Comparison of ENCODE assay signal across 13 cellular contexts in genomic region chr5:9622891-9623547, GRCh38. TPM values are rescaled to one million over a fixed set of nuclear protein-coding genes. Genes with fewer than 3 reads are reported as not detected.
DNase-seq lines count a peak whose midpoint lies in the region; ATAC-seq lines count a peak whose summit lies in the region.
"Had no signal": no experiment of that assay in that cellular context is flagged by ENCODE, and none has a peak within 500 bp of the region (broad histone marks: within the 10 kb centered on the region; RNA-seq: fewer than 3 reads in every experiment).

No MANE protein-coding gene starts in this region.

- no peak overlapping the region for H3K18ac ChIP-seq in mesendoderm (ENCODE audit: low read length)

- H2BK5ac ChIP-seq in mesendoderm (ENCODE audit: low read length): no peak overlapping the region

- H3K4me3 Mint-ChIP-seq in naive thymus-derived CD8-positive, alpha-beta T cell: no peak overlapping the region
- H3K4me3 Mint-ChIP-seq: stimulated activated effector memory CD8-positive, alpha-beta T cell treated with anti-CD3 and anti-CD28 coated beads, Interleukin-12 subunit alpha, Interleukin-12 subunit beta, amount 100 ng/mL, for 72 hours had no signal

- H3K9ac ChIP-seq in mesendoderm (ENCODE audit: low read length): no peak overlapping the region

- WGBS in mesendoderm (ENCODE audit: extremely low coverage, insufficient coverage, low lambda C conversion rate): no CpG with 5 or more reads among the region's 7 CpGs

- H3K4me1 ChIP-seq in mesendoderm (ENCODE audit: control insufficient read depth, low read depth, low read length): peaks cover 9% of the 10 kb centered on the region

- H3K23ac ChIP-seq in mesendoderm (ENCODE audit: low read length): no peak overlapping the region

- H3K27ac ChIP-seq in mesendoderm (ENCODE audit: low read depth, low read length): no peak overlapping the region

- ATAC-seq in HG02870 (IDR thresholded peaks at IDR 0.05; ENCODE audit: unreplicated experiment): peak; percentile 70
- ATAC-seq in naive thymus-derived CD8-positive, alpha-beta T cell: no peak
- ATAC-seq: stimulated activated effector memory CD8-positive, alpha-beta T cell treated with anti-CD3 and anti-CD28 coated beads, Interleukin-12 subunit alpha, Interleukin-12 subunit beta, amount 100 ng/mL, for 72 hours had no signal

- peaks cover 0 to 27% (median 4%) of the 10 kb centered on the region in 9 donors for H3K9me3 Mint-ChIP-seq in naive thymus-derived CD8-positive, alpha-beta T cell

- no peak overlapping the region for H3K27ac Mint-ChIP-seq in naive thymus-derived CD8-positive, alpha-beta T cell
- H3K27ac Mint-ChIP-seq: stimulated activated effector memory CD8-positive, alpha-beta T cell treated with anti-CD3 and anti-CD28 coated beads, Interleukin-12 subunit alpha, Interleukin-12 subunit beta, amount 100 ng/mL, for 72 hours had no signal

- H3K56ac ChIP-seq in mesendoderm (ENCODE audit: low read length): peak overlapping the region; percentile 30

- no peaks in the 10 kb centered on the region for H3K27me3 ChIP-seq in mesendoderm (ENCODE audit: insufficient read depth, low read length, poor library complexity)
- H3K27me3 ChIP-seq: sigmoid colon had no signal

- H3K79me2 ChIP-seq in mesendoderm (ENCODE audit: control insufficient read depth, insufficient read depth, low read length): no peaks in the 10 kb centered on the region

- POLR2A ChIA-PET in naive thymus-derived CD8-positive, alpha-beta T cell (lab: Charles Lee): no interaction called here

- peak; percentile 94 for DNase-seq in EH (ENCODE audit: low read depth)
- peak; percentile 83 for DNase-seq in astrocyte of the hippocampus (ENCODE audit: low read depth, low spot score)
- DNase-seq in mesendoderm: no peak
- no peak for DNase-seq in NCI-H187 (lab: John Stamatoyannopoulos, UW)
- DNase-seq in NCI-H2029 treated with DMSO at 0.1 percent for 48 hours (lab: John Stamatoyannopoulos, UW): no peak
- DNase-seq in T-helper 9 cell: no peak
- no peak for DNase-seq in naive thymus-derived CD8-positive, alpha-beta T cell
- DNase-seq: DMS53, NCI-H2171, sigmoid colon, T-helper 1 cell had no signal

- no peak overlapping the region for H2AK5ac ChIP-seq in mesendoderm (ENCODE audit: low read length)

- no peak overlapping the region for H2BK15ac ChIP-seq in mesendoderm (replicated peaks; ENCODE audit: low read depth)

- no peak overlapping the region for H3K4me2 ChIP-seq in mesendoderm (ENCODE audit: low read length)

- no peak overlapping the region for H4K8ac ChIP-seq in mesendoderm (ENCODE audit: low read depth, low read length)

- H2BK120ac ChIP-seq in mesendoderm (ENCODE audit: low read depth, low read length): no peak overlapping the region

- H3K36me3 Mint-ChIP-seq in naive thymus-derived CD8-positive, alpha-beta T cell: no peaks in the 10 kb centered on the region
- H3K36me3 Mint-ChIP-seq: stimulated activated effector memory CD8-positive, alpha-beta T cell treated with anti-CD3 and anti-CD28 coated beads, Interleukin-12 subunit alpha, Interleukin-12 subunit beta, amount 100 ng/mL, for 72 hours had no signal

- no peaks in the 10 kb centered on the region for H3K79me1 ChIP-seq in mesendoderm (ENCODE audit: low read length)

- H4K5ac ChIP-seq in mesendoderm (ENCODE audit: low read length): no peak overlapping the region

- H3K4me3 ChIP-seq in mesendoderm (ENCODE audit: low read length): no peak overlapping the region
- H3K4me3 ChIP-seq: sigmoid colon had no signal

- no peaks in the 10 kb centered on the region for H3K36me3 ChIP-seq in mesendoderm (ENCODE audit: control insufficient read depth, insufficient read depth, low read length)
- H3K36me3 ChIP-seq: sigmoid colon had no signal

- no peak overlapping the region for H3K4ac ChIP-seq in mesendoderm (ENCODE audit: low read depth, low read length)

- peaks cover 0 to 10% (median 4%) of the 10 kb centered on the region in 5 donors for H3K27me3 Mint-ChIP-seq in naive thymus-derived CD8-positive, alpha-beta T cell

- no peaks in the 10 kb centered on the region for H3K4me1 Mint-ChIP-seq in naive thymus-derived CD8-positive, alpha-beta T cell
- H3K4me1 Mint-ChIP-seq: stimulated activated effector memory CD8-positive, alpha-beta T cell treated with anti-CD3 and anti-CD28 coated beads, Interleukin-12 subunit alpha, Interleukin-12 subunit beta, amount 100 ng/mL, for 72 hours had no signal

RNA-seq across cellular contexts. Expression of gene TAS2R1, which starts 7.1 kb away (rescaled TPM):
- 0.03 TPM for polyA plus RNA-seq in mesendoderm (2013, experiment 1 of 2)
- not detected for polyA plus RNA-seq in mesendoderm (2013, experiment 2 of 2)
- not detected for total RNA-seq in naive thymus-derived CD8-positive, alpha-beta T cell
- polyA plus RNA-seq in naive thymus-derived CD8-positive, alpha-beta T cell: not detected
- total RNA-seq: sigmoid colon had no signal
- polyA plus RNA-seq: sigmoid colon had no signal

Comparison
In these comparisons a context has a peak if more than half of its experiments do, and no peak if none do; other contexts are left out.
1. DNase-seq: peak in EH (single experiment) and astrocyte of the hippocampus (single experiment); none in mesendoderm (single experiment), NCI-H187 (0 of 2), NCI-H2029 treated with DMSO at 0.1 percent for 48 hours (single experiment), T-helper 9 cell (single experiment) and naive thymus-derived CD8-positive, alpha-beta T cell (0 of 10).